Comparison of ENCODE assay signal across 14 cellular contexts in the genomic region with DNA sequence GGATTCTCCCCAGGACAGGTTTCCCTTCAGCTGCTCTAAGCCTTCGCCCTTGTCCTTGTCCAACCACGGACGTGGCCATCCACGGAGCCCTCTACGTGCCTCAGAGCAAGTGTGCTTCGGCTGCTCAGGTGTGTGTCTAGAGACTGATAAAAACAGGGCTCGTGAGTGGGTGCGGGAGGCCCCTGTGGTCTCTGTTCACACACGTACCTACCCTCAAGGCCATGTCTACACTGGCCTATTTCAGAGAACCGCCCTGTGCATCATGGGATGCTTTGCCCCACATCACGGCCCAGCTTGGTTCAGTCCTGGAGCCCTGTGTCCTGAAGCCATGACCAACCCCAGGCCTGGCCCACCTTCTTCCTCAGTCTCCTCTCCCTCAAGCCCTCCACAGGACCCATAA. TPM values are rescaled to one million over a fixed set of nuclear protein-coding genes. Genes with fewer than 3 reads are reported as not detected.
A peak's percentile ranks its signal among the peaks of the same experiment; 100 is the strongest.
DNase-seq lines count a peak whose midpoint lies in the region; ATAC-seq, FAIRE-seq and TF ChIP-seq lines count a peak whose summit lies in the region.
"Had no signal": no experiment of that assay in that cellular context is flagged by ENCODE, and none has a peak within 500 bp of the region (broad histone marks: within the 10 kb centered on the region; RNA-seq: fewer than 3 reads in every experiment).

No MANE protein-coding gene starts in this region.

- no peak for TF ChIP-seq RAD21 in HCT116 (IDR thresholded peaks at IDR 0.05; ENCODE audit: low read depth)
- no peak for TF ChIP-seq RAD21 in HepG2 (CRISPR knock-in tag; IDR thresholded peaks at IDR 0.05)

- TF ChIP-seq CTCF in HCT116 (IDR thresholded peaks at IDR 0.05 in 2 of 3, conservative IDR thresholded peaks at IDR 0.05 in 1 of 3; ENCODE audit: borderline replicate concordance in 1 of 3, insufficient read depth in 1 of 3, low read depth in 2 of 3, low read length in 2 of 3), result no peak
- no peak for TF ChIP-seq CTCF in HepG2 (CRISPR knock-in tag; IDR thresholded peaks at IDR 0.05)
- no peak for TF ChIP-seq CTCF in Caco-2 (IDR thresholded peaks at IDR 0.05; ENCODE audit: insufficient read depth in 1 of 2, low read depth in 1 of 2, low read length in 1 of 2, severe bottlenecking in 1 of 2, unreplicated experiment in 1 of 2)

- 0 out of 20 replicates have a peak overlapping the region, but pooled peaks of 1 of the 10 experiments have one; percentile 5 for H3K4me3 ChIP-seq in BLaER1 treated with 17β-estradiol and CSF1 and Interleukin-3, amounts not matched to agents 10 nM and 100 nM
- H3K4me3 ChIP-seq in HCT116 (replicated peaks in 1 of 2; ENCODE audit: low read depth in 1 of 2, low read length in 2 of 2) (no peak overlapping the region), HepG2 (replicated peaks in 1 of 3; ENCODE audit: insufficient read depth in 1 of 3, low read depth in 2 of 3, low read length in 3 of 3) (no peak overlapping the region), Caco-2 (ENCODE audit: low read depth, low read length) (no peak overlapping the region)
- H3K4me3 ChIP-seq: HAP-1 had no signal

- BruUV-seq in HCT116 (replicated peaks; lab: Mats Ljungman, UMichigan), result no TSS peak
- BruUV-seq in HepG2 (replicated peaks; lab: Mats Ljungman, UMichigan), result no TSS peak
- no TSS peak for BruUV-seq in Caco-2 (replicated peaks; lab: Mats Ljungman, UMichigan)

- H2AFZ ChIP-seq in HCT116 (ENCODE audit: low read depth, low read length, poor library complexity, severe bottlenecking) (no peak overlapping the region), HepG2 (ENCODE audit: low read length) (no peak overlapping the region)

- TF ChIP-seq EP300 in HepG2 (IDR thresholded peaks at IDR 0.05; ENCODE audit: low read depth in 2 of 2, low read length in 2 of 2) (no peak), HepG2 (CRISPR knock-in tag; IDR thresholded peaks at IDR 0.05; ENCODE audit: borderline replicate concordance) (no peak)

- H3K27ac ChIP-seq in BLaER1 treated with 17β-estradiol and CSF1 and Interleukin-3, amounts not matched to agents 10 nM and 100 nM, result peak overlapping the region in 5 of 11 experiments; percentile 9 to 31 (median 15); a peak in 2 of 22 replicates
- H3K27ac ChIP-seq in HCT116 (ENCODE audit: low read depth, low read length) (no peak overlapping the region), HepG2 (ENCODE audit: extremely low read length, insufficient read depth, low read length) (no peak overlapping the region)

- DNase-seq in HCT116 (ENCODE audit: low read depth, low spot score), result no peak
- peak; percentile 53 for DNase-seq in activated CD8-positive, alpha-beta T cell treated with anti-CD3 and anti-CD28 coated beads, Interleukin-2, amount 10 ng/mL, durations not matched to agents 7 days and 5 days
- DNase-seq in naive B cell, result no peak
- DNase-seq in 8988T, result no peak
- DNase-seq in HepG2 (ENCODE audit: low spot score), result no peak
- no peak for DNase-seq in Caco-2
- no peak for DNase-seq in NCI-H774 (lab: John Stamatoyannopoulos, UW)
- DNase-seq: DMS79, NCI-H1694 treated with DMSO at 0.1 percent for 48 hours, NCI-H524 had no signal

- no peak overlapping the region for H3K9ac ChIP-seq in BLaER1 treated with 17β-estradiol and CSF1 and Interleukin-3, amounts not matched to agents 10 nM and 100 nM
- H3K9ac ChIP-seq in HCT116 (ENCODE audit: low read length) (no peak overlapping the region), HepG2 (ENCODE audit: insufficient read depth, low read depth, low read length) (no peak overlapping the region)

- no peak for ATAC-seq in HCT116
- peak; percentile 25 for ATAC-seq in activated CD8-positive, alpha-beta T cell treated with anti-CD3 and anti-CD28 coated beads, Interleukin-2, amount 10 ng/mL, durations not matched to agents 7 days and 5 days
- no peak for ATAC-seq in naive B cell (ENCODE audit: low read depth in 2 of 2)
- no peak for ATAC-seq in HepG2

- POLR2A ChIA-PET in HCT116 (lab: Charles Lee) (no interaction called here), HepG2 (lab: Yijun Ruan, JAX) (no interaction called here), Caco-2 (lab: Charles Lee) (no interaction called here)
- POLR2A ChIA-PET in activated CD8-positive, alpha-beta T cell treated with anti-CD3 and anti-CD28 coated beads, Interleukin-2, amount 10 ng/mL, durations not matched to agents 7 days and 5 days (lab: Charles Lee), result interaction anchor here (0.9 to 5.8 kb wide), 8 partner anchors 10 to 83 kb away, joined by 3 to 54 read pairs (median 5); partner anchors contain the start of gene RUNX3

- peaks cover 82% of the 10 kb centered on the region for H3K36me3 Mint-ChIP-seq in activated CD8-positive, alpha-beta T cell treated with anti-CD3 and anti-CD28 coated beads, Interleukin-2, amount 10 ng/mL, durations not matched to agents 7 days and 5 days (ENCODE audit: low read depth)
- H3K36me3 Mint-ChIP-seq in naive B cell (no peaks in the 10 kb centered on the region), Caco-2 (ENCODE audit: insufficient read depth, unreplicated experiment) (no peaks in the 10 kb centered on the region)

- CTCF ChIA-PET in HCT116 (lab: Charles Lee), result no interaction called here
- CTCF ChIA-PET in activated CD8-positive, alpha-beta T cell treated with anti-CD3 and anti-CD28 coated beads, Interleukin-2, amount 10 ng/mL, durations not matched to agents 7 days and 5 days (lab: Charles Lee), result interaction anchor here (1.0 to 6.9 kb wide), 14 partner anchors 8 to 146 kb away, joined by 3 to 70 read pairs (median 4); partner anchors contain the start of gene RUNX3
- CTCF ChIA-PET in HepG2 (lab: Yijun Ruan, JAX; ENCODE audit: low intra/inter-chr PET ratio, low total read pairs), result no interaction called here
- CTCF ChIA-PET in Caco-2 (lab: Charles Lee), result no interaction called here

- H3K79me2 ChIP-seq in HCT116 (ENCODE audit: insufficient read depth, low read length) (no peaks in the 10 kb centered on the region), HepG2 (ENCODE audit: insufficient read depth, low read length) (no peaks in the 10 kb centered on the region)

- no peaks in the 10 kb centered on the region for H3K36me3 ChIP-seq in BLaER1 treated with 17β-estradiol and CSF1 and Interleukin-3, amounts not matched to agents 10 nM and 100 nM
- H3K36me3 ChIP-seq in HCT116 (ENCODE audit: control insufficient read depth in 1 of 2, insufficient read depth in 2 of 2, low read length in 2 of 2), result no peaks in the 10 kb centered on the region
- no peaks in the 10 kb centered on the region for H3K36me3 ChIP-seq in HepG2 (replicated peaks in 1 of 2; ENCODE audit: control insufficient read depth in 1 of 2, insufficient read depth in 2 of 2, low read length in 2 of 2)
- no peaks in the 10 kb centered on the region for H3K36me3 ChIP-seq in Caco-2 (ENCODE audit: control insufficient read depth, insufficient read depth, low read length)
- H3K36me3 ChIP-seq: HAP-1 had no signal

- peaks cover 57 to 82% (median 70%) of the 10 kb centered on the region in 10 experiments for H3K4me1 ChIP-seq in BLaER1 treated with 17β-estradiol and CSF1 and Interleukin-3, amounts not matched to agents 10 nM and 100 nM
- peaks cover 0 to 27% of the 10 kb centered on the region in 2 experiments; a peak in 2 of 4 replicates for H3K4me1 ChIP-seq in HCT116 (ENCODE audit: control insufficient read depth in 1 of 2, insufficient read depth in 2 of 2, low read length in 2 of 2)
- H3K4me1 ChIP-seq in HepG2 (ENCODE audit: insufficient read depth, low read length), result peaks cover 13% of the 10 kb centered on the region
- no peaks in the 10 kb centered on the region for H3K4me1 ChIP-seq in Caco-2

- RAD21 ChIA-PET in HCT116 (lab: Charles Lee; ENCODE audit: low non-redundant PET in 1 of 2, low total read pairs in 2 of 2, uncharacterized antibody in 2 of 2, unreplicated experiment in 2 of 2), result no interaction called here

- peaks cover 0 to 43% (median 0%) of the 10 kb centered on the region in 11 experiments; a peak in 4 of 22 replicates for H4K20me1 ChIP-seq in BLaER1 treated with 17β-estradiol and CSF1 and Interleukin-3, amounts not matched to agents 10 nM and 100 nM
- no peaks in the 10 kb centered on the region for H4K20me1 ChIP-seq in HCT116 (ENCODE audit: insufficient read depth)
- H4K20me1 ChIP-seq in HepG2 (ENCODE audit: insufficient read depth, low read length), result no peaks in the 10 kb centered on the region

- no peak for TF ChIP-seq POLR2A in HCT116 (IDR thresholded peaks at IDR 0.05; ENCODE audit: borderline replicate concordance, extremely low read depth, insufficient read depth, insufficient read length)
- no peak for TF ChIP-seq POLR2A in HepG2 (IDR thresholded peaks at IDR 0.05; ENCODE audit: insufficient read depth in 1 of 2, low read depth in 2 of 2, low read length in 2 of 2)

- WGBS in HepG2 (ENCODE audit: low lambda C conversion rate), result 77% methylated on average over 6 of the region's 11 CpGs

- H3K4me1 Mint-ChIP-seq in activated CD8-positive, alpha-beta T cell treated with anti-CD3 and anti-CD28 coated beads, Interleukin-2, amount 10 ng/mL, durations not matched to agents 7 days and 5 days (ENCODE audit: low read depth), result peaks cover 95% of the 10 kb centered on the region
- H3K4me1 Mint-ChIP-seq in naive B cell, result peaks cover 38 to 71% (median 42%) of the 10 kb centered on the region in 3 donors
- no peaks in the 10 kb centered on the region for H3K4me1 Mint-ChIP-seq in Caco-2 (ENCODE audit: low read depth, unreplicated experiment)

- no peaks in the 10 kb centered on the region for H3K9me3 Mint-ChIP-seq in activated CD8-positive, alpha-beta T cell treated with anti-CD3 and anti-CD28 coated beads, Interleukin-2, amount 10 ng/mL, durations not matched to agents 7 days and 5 days (ENCODE audit: insufficient read depth)
- no peaks in the 10 kb centered on the region for H3K9me3 Mint-ChIP-seq in naive B cell
- H3K9me3 Mint-ChIP-seq in Caco-2 (ENCODE audit: unreplicated experiment), result no peaks in the 10 kb centered on the region

- FAIRE-seq in HepG2 (lab: Jason Lieb, UNC), result no peak
- FAIRE-seq: endothelial cell of umbilical vein had no signal

- no peaks in the 10 kb centered on the region for H3K27me3 Mint-ChIP-seq in activated CD8-positive, alpha-beta T cell treated with anti-CD3 and anti-CD28 coated beads, Interleukin-2, amount 10 ng/mL, durations not matched to agents 7 days and 5 days (ENCODE audit: low read depth)
- H3K27me3 Mint-ChIP-seq in naive B cell (no peaks in the 10 kb centered on the region), Caco-2 (ENCODE audit: insufficient read depth, unreplicated experiment) (no peaks in the 10 kb centered on the region)

- H3K4me3 Mint-ChIP-seq in activated CD8-positive, alpha-beta T cell treated with anti-CD3 and anti-CD28 coated beads, Interleukin-2, amount 10 ng/mL, durations not matched to agents 7 days and 5 days, result peak overlapping the region; percentile 73
- H3K4me3 Mint-ChIP-seq in naive B cell (peak overlapping the region in 4 of 8 donors; percentile 12 to 79 (median 64)), Caco-2 (ENCODE audit: unreplicated experiment) (no peak overlapping the region)

- peak overlapping the region; percentile 94 for H3K27ac Mint-ChIP-seq in activated CD8-positive, alpha-beta T cell treated with anti-CD3 and anti-CD28 coated beads, Interleukin-2, amount 10 ng/mL, durations not matched to agents 7 days and 5 days
- peak overlapping the region in 5 of 6 donors; percentile 9 to 89 (median 43) for H3K27ac Mint-ChIP-seq in naive B cell
- H3K27ac Mint-ChIP-seq in Caco-2 (ENCODE audit: unreplicated experiment), result no peak overlapping the region

- H3K9me2 ChIP-seq in HCT116 (ENCODE audit: insufficient read depth), result no peaks in the 10 kb centered on the region

- no peaks in the 10 kb centered on the region for H3K9me3 ChIP-seq in BLaER1 treated with 17β-estradiol and CSF1 and Interleukin-3, amounts not matched to agents 10 nM and 100 nM (replicated peaks in 1 of 11)
- H3K9me3 ChIP-seq in HCT116 (ENCODE audit: control insufficient read depth in 1 of 2, insufficient read depth in 1 of 2, low read depth in 1 of 2, low read length in 2 of 2) (no peaks in the 10 kb centered on the region), HepG2 (ENCODE audit: low read length) (no peaks in the 10 kb centered on the region), Caco-2 (no peaks in the 10 kb centered on the region)
- H3K9me3 ChIP-seq: HAP-1 had no signal

- intact Hi-C loops in HCT116 (cut with micrococcal nuclease) (no loop called here), HepG2 (cut with micrococcal nuclease; ENCODE audit: unreplicated experiment) (no loop called here), Caco-2 (cut with micrococcal nuclease; ENCODE audit: unreplicated experiment) (no loop called here)

- in situ Hi-C loops in HepG2 (cut with HindIII; ENCODE audit: extremely low pct_ligation_motif_present, low pct_unique_long_range_greater_than_20kb), result no loop called here

- H3K4me2 ChIP-seq in BLaER1 treated with 17β-estradiol and CSF1 and Interleukin-3, amounts not matched to agents 10 nM and 100 nM, result peak overlapping the region; percentile 61 to 86 (median 73)
- H3K4me2 ChIP-seq in HCT116 (ENCODE audit: low read length), result peak overlapping the region; percentile 23
- no peak overlapping the region for H3K4me2 ChIP-seq in HepG2 (ENCODE audit: low read depth, low read length)

- no peaks in the 10 kb centered on the region for H3K27me3 ChIP-seq in BLaER1 treated with 17β-estradiol and CSF1 and Interleukin-3, amounts not matched to agents 10 nM and 100 nM
- H3K27me3 ChIP-seq in HCT116 (ENCODE audit: insufficient read depth, low read length) (no peaks in the 10 kb centered on the region), HepG2 (ENCODE audit: control insufficient read depth in 1 of 2, insufficient read depth in 2 of 2, low read length in 2 of 2) (peaks cover 2 to 36% of the 10 kb centered on the region in 2 experiments; a peak in 3 of 5 replicates), Caco-2 (replicated peaks; ENCODE audit: control insufficient read depth, insufficient read depth, low read length) (no peaks in the 10 kb centered on the region)

RNA-seq across cellular contexts. Expression of gene RUNX3, which starts 24.6 kb away (rescaled TPM):
- total RNA-seq in HCT116 (2021; ENCODE audit: unreplicated experiment) (22.6 TPM), HepG2 (2016; rRNA removed; fragmentation: Illumina TruSeq; extraction: Trizol) (0.04 TPM in 1 of 2 replicates, not detected in the other), Caco-2 (2022) (1.1 and 1.6 TPM in 2 replicates)
- 20.2 and 25.3 TPM in 2 replicates for polyA plus RNA-seq in HCT116 (2012)
- total RNA-seq in activated CD8-positive, alpha-beta T cell treated with anti-CD3 and anti-CD28 coated beads, Interleukin-2, amount 10 ng/mL, durations not matched to agents 7 days and 5 days, result 100 to 1,000 TPM; 144 to 147 TPM
- polyA plus RNA-seq in naive B cell (ENCODE audit: low read depth in 6 of 6) (10 to 100 TPM; 14.7 to 28.7 (median 18.2) TPM), HepG2 (2011; rRNA removed) (0.17 and 0.22 TPM in 2 replicates)
- not detected in 2 replicates for total RNA-seq in HepG2 (2016; cell fraction: cytosol; rRNA removed; fragmentation: Illumina TruSeq; extraction: Trizol; ENCODE audit: low read depth)
- 0.04 and 0.06 TPM in 2 replicates for total RNA-seq in HepG2 (2016; cell fraction: insoluble cytoplasmic fraction; rRNA removed; fragmentation: Illumina TruSeq; extraction: Trizol)
- 0.07 TPM in 1 of 2 replicates, not detected in the other for total RNA-seq in HepG2 (2016; cell fraction: membrane; rRNA removed; fragmentation: Illumina TruSeq; extraction: Trizol)
- not detected in 2 replicates for total RNA-seq in HepG2 (2016; cell fraction: nucleus; rRNA removed; fragmentation: Illumina TruSeq; extraction: Trizol)
- polyA plus RNA-seq in HepG2 (2011; cell fraction: cytosol; rRNA removed), result 0.12 and 0.21 TPM in 2 replicates
- 0.26 and 0.35 TPM in 2 replicates for polyA plus RNA-seq in HepG2 (2011; cell fraction: nucleus; rRNA removed)
- 0.67 and 0.68 TPM in 2 replicates for polyA plus RNA-seq in HepG2 (2012)
- polyA plus RNA-seq in HepG2 (2016; cell fraction: cytosol; fragmentation: Illumina TruSeq; extraction: Trizol; ENCODE audit: low read depth), result 0.07 TPM in 1 of 2 replicates, not detected in the other
- 0.05 and 0.15 TPM in 2 replicates for polyA plus RNA-seq in HepG2 (2016; cell fraction: insoluble cytoplasmic fraction; fragmentation: Illumina TruSeq; extraction: Trizol; ENCODE audit: low read depth)
- 0.09 and 0.14 TPM in 2 replicates for polyA plus RNA-seq in HepG2 (2016; cell fraction: membrane; fragmentation: Illumina TruSeq; extraction: Trizol; ENCODE audit: low read depth)
- polyA plus RNA-seq in HepG2 (2016; cell fraction: nucleus; fragmentation: Illumina TruSeq; extraction: Trizol; ENCODE audit: insufficient read depth, low read depth), result 0.19 TPM in 1 of 2 replicates, not detected in the other
- 0.74 TPM in 1 of 2 replicates, not detected in the other for polyA minus RNA-seq in HepG2 (2011; rRNA and poly(A)+ RNA removed; ENCODE audit: low replicate concordance)
- polyA minus RNA-seq in HepG2 (2011; cell fraction: cytosol; rRNA and poly(A)+ RNA removed), result 0.18 and 0.89 TPM in 2 replicates
- polyA minus RNA-seq in HepG2 (2011; cell fraction: nucleus; rRNA and poly(A)+ RNA removed), result 0.12 TPM in 1 of 2 replicates, not detected in the other
- total RNA-seq: cerebellum, endothelial cell of umbilical vein had no signal
- polyA plus RNA-seq: endothelial cell of umbilical vein had no signal
